Comparison of ENCODE assay signal across 1 cellular context in genomic region chr6:31762356-31762755, GRCh38.
TF ChIP-seq lines count a peak whose summit lies in the region.

TSS of gene SAPCD1 (plus strand) at chr6:31762656. CDS start at chr6:31763055, 399 bp downstream.

TF ChIP-seq in GM23338, 12 proteins besides CTCF, POLR2A, EP300 and RAD21 (continued from another document):
- TF ChIP-seq, protein P1, sequence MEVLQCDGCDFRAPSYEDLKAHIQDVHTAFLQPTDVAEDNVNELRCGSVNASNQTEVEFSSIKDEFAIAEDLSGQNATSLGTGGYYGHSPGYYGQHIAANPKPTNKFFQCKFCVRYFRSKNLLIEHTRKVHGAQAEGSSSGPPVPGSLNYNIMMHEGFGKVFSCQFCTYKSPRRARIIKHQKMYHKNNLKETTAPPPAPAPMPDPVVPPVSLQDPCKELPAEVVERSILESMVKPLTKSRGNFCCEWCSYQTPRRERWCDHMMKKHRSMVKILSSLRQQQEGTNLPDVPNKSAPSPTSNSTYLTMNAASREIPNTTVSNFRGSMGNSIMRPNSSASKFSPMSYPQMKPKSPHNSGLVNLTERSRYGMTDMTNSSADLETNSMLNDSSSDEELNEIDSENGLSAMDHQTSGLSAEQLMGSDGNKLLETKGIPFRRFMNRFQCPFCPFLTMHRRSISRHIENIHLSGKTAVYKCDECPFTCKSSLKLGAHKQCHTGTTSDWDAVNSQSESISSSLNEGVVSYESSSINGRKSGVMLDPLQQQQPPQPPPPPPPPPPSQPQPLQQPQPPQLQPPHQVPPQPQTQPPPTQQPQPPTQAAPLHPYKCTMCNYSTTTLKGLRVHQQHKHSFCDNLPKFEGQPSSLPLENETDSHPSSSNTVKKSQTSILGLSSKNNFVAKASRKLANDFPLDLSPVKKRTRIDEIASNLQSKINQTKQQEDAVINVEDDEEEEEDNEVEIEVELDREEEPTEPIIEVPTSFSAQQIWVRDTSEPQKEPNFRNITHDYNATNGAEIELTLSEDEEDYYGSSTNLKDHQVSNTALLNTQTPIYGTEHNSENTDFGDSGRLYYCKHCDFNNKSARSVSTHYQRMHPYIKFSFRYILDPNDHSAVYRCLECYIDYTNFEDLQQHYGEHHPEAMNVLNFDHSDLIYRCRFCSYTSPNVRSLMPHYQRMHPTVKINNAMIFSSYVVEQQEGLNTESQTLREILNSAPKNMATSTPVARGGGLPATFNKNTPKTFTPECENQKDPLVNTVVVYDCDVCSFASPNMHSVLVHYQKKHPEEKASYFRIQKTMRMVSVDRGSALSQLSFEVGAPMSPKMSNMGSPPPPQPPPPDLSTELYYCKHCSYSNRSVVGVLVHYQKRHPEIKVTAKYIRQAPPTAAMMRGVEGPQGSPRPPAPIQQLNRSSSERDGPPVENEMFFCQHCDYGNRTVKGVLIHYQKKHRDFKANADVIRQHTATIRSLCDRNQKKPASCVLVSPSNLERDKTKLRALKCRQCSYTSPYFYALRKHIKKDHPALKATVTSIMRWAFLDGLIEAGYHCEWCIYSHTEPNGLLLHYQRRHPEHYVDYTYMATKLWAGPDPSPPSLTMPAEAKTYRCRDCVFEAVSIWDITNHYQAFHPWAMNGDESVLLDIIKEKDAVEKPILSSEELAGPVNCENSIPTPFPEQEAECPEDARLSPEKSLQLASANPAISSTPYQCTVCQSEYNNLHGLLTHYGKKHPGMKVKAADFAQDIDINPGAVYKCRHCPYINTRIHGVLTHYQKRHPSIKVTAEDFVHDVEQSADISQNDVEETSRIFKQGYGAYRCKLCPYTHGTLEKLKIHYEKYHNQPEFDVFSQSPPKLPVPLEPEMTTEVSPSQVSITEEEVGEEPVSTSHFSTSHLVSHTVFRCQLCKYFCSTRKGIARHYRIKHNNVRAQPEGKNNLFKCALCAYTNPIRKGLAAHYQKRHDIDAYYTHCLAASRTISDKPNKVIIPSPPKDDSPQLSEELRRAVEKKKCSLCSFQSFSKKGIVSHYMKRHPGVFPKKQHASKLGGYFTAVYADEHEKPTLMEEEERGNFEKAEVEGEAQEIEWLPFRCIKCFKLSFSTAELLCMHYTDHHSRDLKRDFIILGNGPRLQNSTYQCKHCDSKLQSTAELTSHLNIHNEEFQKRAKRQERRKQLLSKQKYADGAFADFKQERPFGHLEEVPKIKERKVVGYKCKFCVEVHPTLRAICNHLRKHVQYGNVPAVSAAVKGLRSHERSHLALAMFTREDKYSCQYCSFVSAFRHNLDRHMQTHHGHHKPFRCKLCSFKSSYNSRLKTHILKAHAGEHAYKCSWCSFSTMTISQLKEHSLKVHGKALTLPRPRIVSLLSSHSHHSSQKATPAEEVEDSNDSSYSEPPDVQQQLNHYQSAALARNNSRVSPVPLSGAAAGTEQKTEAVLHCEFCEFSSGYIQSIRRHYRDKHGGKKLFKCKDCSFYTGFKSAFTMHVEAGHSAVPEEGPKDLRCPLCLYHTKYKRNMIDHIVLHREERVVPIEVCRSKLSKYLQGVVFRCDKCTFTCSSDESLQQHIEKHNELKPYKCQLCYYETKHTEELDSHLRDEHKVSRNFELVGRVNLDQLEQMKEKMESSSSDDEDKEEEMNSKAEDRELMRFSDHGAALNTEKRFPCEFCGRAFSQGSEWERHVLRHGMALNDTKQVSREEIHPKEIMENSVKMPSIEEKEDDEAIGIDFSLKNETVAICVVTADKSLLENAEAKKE (CRISPR knock-in tag; IDR thresholded peaks at IDR 0.05): no peak
- TF ChIP-seq, protein P2, sequence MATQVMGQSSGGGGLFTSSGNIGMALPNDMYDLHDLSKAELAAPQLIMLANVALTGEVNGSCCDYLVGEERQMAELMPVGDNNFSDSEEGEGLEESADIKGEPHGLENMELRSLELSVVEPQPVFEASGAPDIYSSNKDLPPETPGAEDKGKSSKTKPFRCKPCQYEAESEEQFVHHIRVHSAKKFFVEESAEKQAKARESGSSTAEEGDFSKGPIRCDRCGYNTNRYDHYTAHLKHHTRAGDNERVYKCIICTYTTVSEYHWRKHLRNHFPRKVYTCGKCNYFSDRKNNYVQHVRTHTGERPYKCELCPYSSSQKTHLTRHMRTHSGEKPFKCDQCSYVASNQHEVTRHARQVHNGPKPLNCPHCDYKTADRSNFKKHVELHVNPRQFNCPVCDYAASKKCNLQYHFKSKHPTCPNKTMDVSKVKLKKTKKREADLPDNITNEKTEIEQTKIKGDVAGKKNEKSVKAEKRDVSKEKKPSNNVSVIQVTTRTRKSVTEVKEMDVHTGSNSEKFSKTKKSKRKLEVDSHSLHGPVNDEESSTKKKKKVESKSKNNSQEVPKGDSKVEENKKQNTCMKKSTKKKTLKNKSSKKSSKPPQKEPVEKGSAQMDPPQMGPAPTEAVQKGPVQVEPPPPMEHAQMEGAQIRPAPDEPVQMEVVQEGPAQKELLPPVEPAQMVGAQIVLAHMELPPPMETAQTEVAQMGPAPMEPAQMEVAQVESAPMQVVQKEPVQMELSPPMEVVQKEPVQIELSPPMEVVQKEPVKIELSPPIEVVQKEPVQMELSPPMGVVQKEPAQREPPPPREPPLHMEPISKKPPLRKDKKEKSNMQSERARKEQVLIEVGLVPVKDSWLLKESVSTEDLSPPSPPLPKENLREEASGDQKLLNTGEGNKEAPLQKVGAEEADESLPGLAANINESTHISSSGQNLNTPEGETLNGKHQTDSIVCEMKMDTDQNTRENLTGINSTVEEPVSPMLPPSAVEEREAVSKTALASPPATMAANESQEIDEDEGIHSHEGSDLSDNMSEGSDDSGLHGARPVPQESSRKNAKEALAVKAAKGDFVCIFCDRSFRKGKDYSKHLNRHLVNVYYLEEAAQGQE (IDR thresholded peaks at IDR 0.05; ENCODE audit: unreplicated experiment): no peak
- TF ChIP-seq ETS1 (IDR thresholded peaks at IDR 0.05): no peak
- no peak for TF ChIP-seq ZNF114 (CRISPR knock-in tag; IDR thresholded peaks at IDR 0.05)
- TF ChIP-seq EZH2phosphoT487 (IDR thresholded peaks at IDR 0.05; ENCODE audit: unreplicated experiment): no peak
